ENCODE assay signal across 8 cellular contexts in genomic region chr6:4018194-4019111, GRCh38.
DNase-seq lines count a peak whose midpoint lies in the region; ATAC-seq and TF ChIP-seq lines count a peak whose summit lies in the region.

No MANE protein-coding gene starts in this region.

- peaks cover 81% of the 10 kb centered on the region for H3K79me2 ChIP-seq in OCI-LY7 (ENCODE audit: insufficient read depth, low read depth, low read length)

- POLR2A ChIA-PET in OCI-LY7 (lab: Charles Lee) = interaction anchor here (0.7 to 2.2 kb wide), 7 partner anchors 9 to 759 kb away, joined by 3 to 12 read pairs (median 5); partner anchors contain the start of gene ECI2

- H4K20me1 ChIP-seq in OCI-LY7 (ENCODE audit: insufficient read depth, low read length) = peaks cover 10% of the 10 kb centered on the region

- ATAC-seq in GM21576 (IDR thresholded peaks at IDR 0.05; ENCODE audit: unreplicated experiment) = peak; percentile 63
- ATAC-seq in mucosa of descending colon = peak; percentile 89

- H3K9me3 Mint-ChIP-seq in IgD-negative memory B cell = peaks cover 0 to 2% (median 0%) of the 10 kb centered on the region in 3 donors

- no peaks in the 10 kb centered on the region for H3K9me3 ChIP-seq in OCI-LY7 (ENCODE audit: low read length)
- H3K9me3 ChIP-seq in mucosa of descending colon = no peaks in the 10 kb centered on the region

- peaks cover 39% of the 10 kb centered on the region for H3K4me1 ChIP-seq in OCI-LY7 (ENCODE audit: insufficient read depth, low read length, poor library complexity, severe bottlenecking)
- peaks cover 34% of the 10 kb centered on the region for H3K4me1 ChIP-seq in mucosa of descending colon (ENCODE audit: low read depth)

- H3K4me1 Mint-ChIP-seq in IgD-negative memory B cell = peaks cover 44 to 66% (median 54%) of the 10 kb centered on the region in 3 donors

- no peaks in the 10 kb centered on the region for H3K27me3 Mint-ChIP-seq in IgD-negative memory B cell

- no peaks in the 10 kb centered on the region for H3K9me2 ChIP-seq in OCI-LY7 (ENCODE audit: insufficient read depth, low read length)

- H3K4me3 Mint-ChIP-seq in IgD-negative memory B cell = peak overlapping the region; percentile 94 to 98 (median 96)

- peak overlapping the region; percentile 93 to 99 (median 99) for H3K27ac Mint-ChIP-seq in IgD-negative memory B cell

- CTCF ChIA-PET in OCI-LY7 (lab: Charles Lee; ENCODE audit: unreplicated experiment) = interaction anchor here (0.5 to 0.9 kb wide), 3 partner anchors 11 to 759 kb away, joined by 3 to 5 read pairs (median 3); no protein-coding TSS in a partner anchor

- peak overlapping the region; percentile 78 for H2AFZ ChIP-seq in OCI-LY7 (ENCODE audit: low read length)

- H3K27ac ChIP-seq in OCI-LY7 (ENCODE audit: low read depth, low read length, poor library complexity, severe bottlenecking) (peak overlapping the region; percentile 94), epithelial cell of prostate (peak overlapping the region; percentile 95)

- DNase-seq in DMS53 (lab: John Stamatoyannopoulos, UW) (peak; percentile 98), OCI-LY7 (ENCODE audit: low spot score) (peak; percentile 97), activated T-cell treated with anti-CD3 and anti-CD28 coated beads for 4 hours (peak; percentile 94), epithelial cell of prostate (ENCODE audit: low read depth, low spot score) (peak; percentile 77), mucosa of descending colon (peak; percentile 96 to 98 (median 97))
- DNase-seq in stimulated activated CD8-positive, alpha-beta memory T cell treated with anti-CD3 and anti-CD28 coated beads, Interleukin-4, amount 100 ng/mL, for 1 hour (ENCODE audit: low read depth in 2 of 2, low spot score in 1 of 2) = peak; percentile 83 to 94

- H3K36me3 Mint-ChIP-seq in IgD-negative memory B cell = peaks cover 7% of the 10 kb centered on the region

- H3K4me3 ChIP-seq in OCI-LY7 (ENCODE audit: low read depth, low read length, poor library complexity, severe bottlenecking) (peak overlapping the region; percentile 89), mucosa of descending colon (peak overlapping the region; percentile 54)

- H3K36me3 ChIP-seq in OCI-LY7 (ENCODE audit: insufficient read depth, low read length) = peaks cover 34% of the 10 kb centered on the region
- H3K36me3 ChIP-seq in mucosa of descending colon (ENCODE audit: low read depth) = no peaks in the 10 kb centered on the region

- intact Hi-C loops in OCI-LY7 (cut with micrococcal nuclease; ENCODE audit: unreplicated experiment) (no loop called here), mucosa of descending colon (cut with DNase I, micrococcal nuclease) (no loop called here)

- peak overlapping the region; percentile 98 for H3K4me2 ChIP-seq in OCI-LY7 (ENCODE audit: low read length)

- TF ChIP-seq CTCF in OCI-LY7 (conservative IDR thresholded peaks at IDR 0.05; ENCODE audit: low read length) = peak; percentile 68
- no peak for TF ChIP-seq CTCF in mucosa of descending colon (IDR thresholded peaks at IDR 0.05)

- no TSS peak for BruUV-seq in OCI-LY7 (replicated peaks; lab: Mats Ljungman, UMichigan)

Comparison
In these comparisons a context has a peak if more than half of its experiments do, and no peak if none do; other contexts are left out.
1. Peak in every context shown above with its lines: DNase-seq, ATAC-seq, H3K4me3 ChIP-seq and H3K27ac ChIP-seq.